Comparison of ENCODE assay signal across 19 cellular contexts in the genomic region with DNA sequence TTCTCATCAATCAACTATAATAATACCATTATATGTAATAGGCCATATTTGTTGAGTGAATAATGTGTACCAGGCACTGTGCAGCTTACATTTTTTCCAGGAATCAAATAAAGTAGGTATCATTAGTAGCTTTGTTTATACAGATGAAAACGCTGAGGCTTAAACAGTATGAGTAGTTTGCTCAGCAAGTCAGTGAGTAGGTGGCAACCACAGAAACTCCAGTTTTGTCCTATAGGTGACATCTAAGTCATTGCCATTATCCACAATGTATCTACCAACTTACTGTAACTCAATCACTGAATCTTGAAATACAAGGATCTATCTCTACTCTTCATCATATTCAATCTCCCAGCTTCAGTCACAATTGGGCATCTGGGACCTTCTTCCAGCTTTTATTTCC. TPM values are rescaled to one million over a fixed set of nuclear protein-coding genes. Genes with fewer than 3 reads are reported as not detected.
DNase-seq lines count a peak whose midpoint lies in the region; ATAC-seq, FAIRE-seq and TF ChIP-seq lines count a peak whose summit lies in the region.
"Had no signal": no experiment of that assay in that cellular context is flagged by ENCODE, and none has a peak within 500 bp of the region (broad histone marks: within the 10 kb centered on the region; RNA-seq: fewer than 3 reads in every experiment).

No MANE protein-coding gene starts in this region.

- H3K9me3 Mint-ChIP-seq in activated T-helper 17 cell treated with anti-CD3 and anti-CD28 coated beads, Interleukin-2, amount 50 U/mL, for 72 hours = no peaks in the 10 kb centered on the region

- H3K9me3 ChIP-seq in pancreas = no peaks in the 10 kb centered on the region

- peaks cover 15% of the 10 kb centered on the region for H3K27me3 Mint-ChIP-seq in activated T-helper 17 cell treated with anti-CD3 and anti-CD28 coated beads, Interleukin-2, amount 50 U/mL, for 72 hours

- intact Hi-C loops in left colon (cut with DNase I, micrococcal nuclease) = no loop called here
- intact Hi-C loops in pancreas (cut with DNase I) = no loop called here

- TF ChIP-seq CTCF in pancreas (IDR thresholded peaks at IDR 0.05) = no peak

- no peaks in the 10 kb centered on the region for H3K36me3 ChIP-seq in pancreas

- DNase-seq in NCI-H69 (lab: John Stamatoyannopoulos, UW) (peak; percentile 80), left colon (no peak), pancreas (no peak)
- no peak for DNase-seq in activated T-cell treated with anti-CD3 and anti-CD28 coated beads, Interleukin-2, amount 50 U/mL, for 48 hours
- DNase-seq: C1 segment of cervical spinal cord; Calu3; CD4-positive, alpha-beta memory T cell; COR-L47; DMS53; DMS79 treated with DMSO at 0.1 percent for 48 hours; GF-D8; GOT3; H7; HCEC 1CT had no signal

- H3K4me1 Mint-ChIP-seq in activated T-helper 17 cell treated with anti-CD3 and anti-CD28 coated beads, Interleukin-2, amount 50 U/mL, for 72 hours = no peaks in the 10 kb centered on the region

- no peak for FAIRE-seq in pancreas (lab: Jason Lieb, UNC)
- FAIRE-seq: GM12892, GM19239 had no signal

- H3K4me3 ChIP-seq in pancreas = no peak overlapping the region

- H3K27me3 ChIP-seq in pancreas = no peaks in the 10 kb centered on the region

- no peaks in the 10 kb centered on the region for H3K4me1 ChIP-seq in pancreas

- H3K27ac Mint-ChIP-seq in activated T-helper 17 cell treated with anti-CD3 and anti-CD28 coated beads, Interleukin-2, amount 50 U/mL, for 72 hours = no peak overlapping the region
- H3K27ac Mint-ChIP-seq: CD4-positive, alpha-beta memory T cell had no signal

- no peak overlapping the region for H3K27ac ChIP-seq in pancreas

- 40 to 44% methylated on average over 1 of the region's 1 CpG for WGBS in pancreas, 2 donors

- no peak overlapping the region for H3K4me3 Mint-ChIP-seq in activated T-helper 17 cell treated with anti-CD3 and anti-CD28 coated beads, Interleukin-2, amount 50 U/mL, for 72 hours
- H3K4me3 Mint-ChIP-seq: CD4-positive, alpha-beta memory T cell had no signal

- no peaks in the 10 kb centered on the region for H3K36me3 Mint-ChIP-seq in activated T-helper 17 cell treated with anti-CD3 and anti-CD28 coated beads, Interleukin-2, amount 50 U/mL, for 72 hours (ENCODE audit: low read depth)
- H3K36me3 Mint-ChIP-seq: CD4-positive, alpha-beta memory T cell had no signal

- ATAC-seq in GM19351 (IDR thresholded peaks at IDR 0.05; ENCODE audit: unreplicated experiment) (peak; percentile 50), left colon (no peak), HG03097 (IDR thresholded peaks at IDR 0.05; ENCODE audit: low FRiP score, unreplicated experiment) (no peak), pancreas (no peak)
- ATAC-seq in activated T-helper 17 cell treated with anti-CD3 and anti-CD28 coated beads, Interleukin-2, amount 50 U/mL, for 72 hours (replicated peaks) = peak; percentile 84

RNA-seq across cellular contexts. Expression of gene TPBG, which starts 29.8 kb away (rescaled TPM):
- 1 to 10 TPM in 1 of 2 donors, under 1 TPM in 1; 0.43 to 1.9 TPM for total RNA-seq in activated T-helper 17 cell treated with anti-CD3 and anti-CD28 coated beads, Interleukin-2, amount 50 U/mL, for 72 hours
- total RNA-seq in left colon = 10 to 100 TPM; 13.1 TPM
- 10 to 100 TPM in 1 of 6 donors, 1 to 10 TPM in 5; 2.8 to 13.6 (median 3.7) TPM for total RNA-seq in pancreas
- polyA plus RNA-seq in pancreas = 1 to 10 TPM; 6.5 to 6.7 TPM

Comparison
In these comparisons a context has a peak if more than half of its experiments do, and no peak if none do; other contexts are left out.
1. ATAC-seq: peak in GM19351 (single experiment) and activated T-helper 17 cell treated with anti-CD3 and anti-CD28 coated beads, Interleukin-2, amount 50 U/mL, for 72 hours (single experiment); none in left colon (single experiment), HG03097 (single experiment) and pancreas (0 of 4).